ENCODE assay signal across 3 cellular contexts in the genomic region with DNA sequence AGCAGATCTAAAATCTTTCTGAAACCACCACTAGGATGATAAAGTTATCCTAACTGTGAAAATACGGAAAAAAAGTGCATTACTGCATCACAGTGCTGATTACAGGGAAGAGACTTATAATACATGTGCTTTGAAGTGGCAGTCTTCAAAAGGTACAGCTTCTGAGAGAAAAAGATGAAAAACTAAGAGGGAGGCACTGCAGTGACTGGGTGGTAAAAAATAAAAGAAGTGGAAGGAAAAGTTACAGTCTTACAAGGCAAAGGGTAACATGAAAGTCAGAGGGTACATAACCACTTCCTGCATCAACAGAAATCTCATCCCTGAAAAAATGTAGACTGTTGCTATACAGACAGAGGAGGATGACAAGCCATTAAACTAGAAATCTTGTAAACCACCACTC.
"Had no signal": no experiment of that assay in that cellular context is flagged by ENCODE, and none has a peak within 500 bp of the region (broad histone marks: within the 10 kb centered on the region; RNA-seq: fewer than 3 reads in every experiment).

No MANE protein-coding gene starts in this region.

- DNase-seq: GDM1, GF-D8 had no signal

- H3K4me3 ChIP-seq: GM12878 had no signal

- ATAC-seq: GM12878 had no signal
